In genomic region chr1:115332813-115333608, GRCh38 we compare ENCODE assay signal across 10 cellular contexts. TPM values are rescaled to one million over a fixed set of nuclear protein-coding genes. Genes with fewer than 3 reads are reported as not detected.
DNase-seq lines count a peak whose midpoint lies in the region; ATAC-seq and TF ChIP-seq lines count a peak whose summit lies in the region.
"Had no signal": no experiment of that assay in that cellular context is flagged by ENCODE, and none has a peak within 500 bp of the region (broad histone marks: within the 10 kb centered on the region; RNA-seq: fewer than 3 reads in every experiment).

No MANE protein-coding gene starts in this region.

- peaks cover 93% of the 10 kb centered on the region for H3K79me2 ChIP-seq in SK-N-SH (ENCODE audit: insufficient read depth)

- WGBS in SK-N-SH (ENCODE audit: low lambda C conversion rate): 52% methylated on average over 7 of the region's 7 CpGs
- 56 to 59% methylated on average over 7 of the region's 7 CpGs for WGBS in thyroid gland, 2 donors

- H3K4me1 ChIP-seq in SK-N-SH (ENCODE audit: control insufficient read depth in 1 of 2, insufficient read depth in 2 of 2, low read depth in 1 of 2, low read length in 1 of 2): peaks cover 40 to 66% of the 10 kb centered on the region in 2 experiments
- H3K4me1 ChIP-seq in thyroid gland: peaks cover 8 to 12% of the 10 kb centered on the region in 2 donors

- intact Hi-C loops in thyroid gland (cut with DNase I): no loop called here

- no peak overlapping the region for H2AFZ ChIP-seq in SK-N-SH (ENCODE audit: low read depth)

- no peaks in the 10 kb centered on the region for H3K9me3 ChIP-seq in SK-N-SH
- H3K9me3 ChIP-seq in thyroid gland: no peaks in the 10 kb centered on the region

- TF ChIP-seq CTCF in SK-N-SH (IDR thresholded peaks at IDR 0.05) (no peak), foreskin fibroblast (IDR thresholded peaks at IDR 0.05; ENCODE audit: low read depth, low read length) (no peak), thyroid gland (IDR thresholded peaks at IDR 0.05) (no peak)

- peaks cover 57% of the 10 kb centered on the region for H3F3A ChIP-seq in SK-N-SH (replicated peaks; ENCODE audit: insufficient read depth)

- H3K9me2 ChIP-seq in SK-N-SH: no peaks in the 10 kb centered on the region

- TF ChIP-seq RAD21 in SK-N-SH (IDR thresholded peaks at IDR 0.05; ENCODE audit: low read length): no peak

- CTCF ChIA-PET in SK-N-SH (lab: Yijun Ruan, JAX): interaction anchor here (1.2 to 1.7 kb wide), 2 partner anchors 133 to 136 kb away, joined by 4 to 6 read pairs; no protein-coding TSS in a partner anchor

- peaks cover 5 to 6% of the 10 kb centered on the region in 2 experiments for H3K36me3 ChIP-seq in SK-N-SH (replicated peaks in 1 of 2; ENCODE audit: control insufficient read depth in 1 of 2, insufficient read depth in 2 of 2, low read length in 1 of 2)
- no peaks in the 10 kb centered on the region for H3K36me3 ChIP-seq in thyroid gland

- H3K27me3 ChIP-seq in SK-N-SH (ENCODE audit: insufficient read depth): no peaks in the 10 kb centered on the region
- H3K27me3 ChIP-seq in thyroid gland: no peaks in the 10 kb centered on the region

- H3K4me3 ChIP-seq in SK-N-SH (ENCODE audit: low read depth in 2 of 2, low read length in 1 of 2) (no peak overlapping the region), foreskin fibroblast (ENCODE audit: low read depth in 1 of 2, low read length in 2 of 2) (no peak overlapping the region), thyroid gland (replicated peaks in 1 of 3) (no peak overlapping the region)

- H3K9ac ChIP-seq in SK-N-SH: peak overlapping the region; percentile 65

- DNase-seq in SK-N-SH (no peak), SKM-1 (lab: John Stamatoyannopoulos, UW; ENCODE audit: unreplicated experiment) (peak; percentile 50), foreskin fibroblast (peak; percentile 54 to 76), thyroid gland (peak; percentile 5 to 6), activated gamma-delta T cell (lab: John Stamatoyannopoulos, UW) (no peak), COLO829 (ENCODE audit: low spot score) (no peak)
- DNase-seq: anterior cingulate cortex, NCI-H2029 treated with DMSO at 0.1 percent for 48 hours had no signal

- POLR2A ChIA-PET in SK-N-SH (lab: Yijun Ruan, JAX): interaction anchor here (0.6 kb wide), 1 partner anchor 53 kb away, joined by 5 read pairs; no protein-coding TSS in a partner anchor

- H3K27ac ChIP-seq in SK-N-SH (ENCODE audit: low read depth in 2 of 2, low read length in 1 of 2) (peak overlapping the region; percentile 87 to 93), thyroid gland (peak overlapping the region in 1 of 3 donors; percentile 41)

- TF ChIP-seq EP300 in SK-N-SH (IDR thresholded peaks at IDR 0.05; ENCODE audit: borderline replicate concordance in 1 of 2, low read depth in 1 of 2, low read length in 1 of 2): no peak

- no peak for TF ChIP-seq POLR2A in thyroid gland (IDR thresholded peaks at IDR 0.05)

- ATAC-seq in SK-N-SH treated with all-trans-retinoic acid at 6 μM for 48 hours (no peak), GM18498 (IDR thresholded peaks at IDR 0.05; ENCODE audit: unreplicated experiment) (no peak)

- H3K4me2 ChIP-seq in SK-N-SH: peak overlapping the region; percentile 55

- no peaks in the 10 kb centered on the region for H4K20me1 ChIP-seq in SK-N-SH (ENCODE audit: insufficient read depth)

TF ChIP-seq in SK-N-SH, 30 proteins besides CTCF, POLR2A, EP300 and RAD21 (continues in another document):
- no peak for TF ChIP-seq TAF1 (IDR thresholded peaks at IDR 0.05; ENCODE audit: borderline replicate concordance, low read depth, low read length)
- TF ChIP-seq, protein P1, sequence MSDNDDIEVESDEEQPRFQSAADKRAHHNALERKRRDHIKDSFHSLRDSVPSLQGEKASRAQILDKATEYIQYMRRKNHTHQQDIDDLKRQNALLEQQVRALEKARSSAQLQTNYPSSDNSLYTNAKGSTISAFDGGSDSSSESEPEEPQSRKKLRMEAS (IDR thresholded peaks at IDR 0.05; ENCODE audit: low read depth): peak; percentile 43; the same call in 1 of the 2 replicates
- no peak for TF ChIP-seq MEF2A (IDR thresholded peaks at IDR 0.05; ENCODE audit: borderline replicate concordance, low read depth)
- no peak for TF ChIP-seq MXI1 (IDR thresholded peaks at IDR 0.05; ENCODE audit: low read depth, low read length)
- TF ChIP-seq NRF1 (IDR thresholded peaks at IDR 0.05; ENCODE audit: low read depth, low read length): no peak
- no peak for TF ChIP-seq FOSL2 (IDR thresholded peaks at IDR 0.05; ENCODE audit: borderline replicate concordance, low read depth)
- no peak for TF ChIP-seq PBX3 (IDR thresholded peaks at IDR 0.05)
- TF ChIP-seq POLR2AphosphoS5 (IDR thresholded peaks at IDR 0.05; ENCODE audit: low read depth, low read length): no peak; the same call in 1 of the 2 replicates
- no peak for TF ChIP-seq CHD2 (IDR thresholded peaks at IDR 0.05; ENCODE audit: low read length, partially characterized antibody)
- TF ChIP-seq TCF12 (IDR thresholded peaks at IDR 0.05): 0 out of 2 replicates have a peak, but pooled peaks have one; percentile 6
- TF ChIP-seq EZH2phosphoT487 (IDR thresholded peaks at IDR 0.05; ENCODE audit: borderline replicate concordance, low read depth): no peak
- TF ChIP-seq RXRA (IDR thresholded peaks at IDR 0.05; ENCODE audit: borderline replicate concordance, low read depth): no peak

TF ChIP-seq in SK-N-SH treated with all-trans-retinoic acid at 6 μM for 48 hours, 23 proteins besides CTCF, POLR2A, EP300 and RAD21:
- TF ChIP-seq RARB (CRISPR knock-in tag; IDR thresholded peaks at IDR 0.05) (no peak), PATZ1 (CRISPR knock-in tag; IDR thresholded peaks at IDR 0.05; ENCODE audit: borderline replicate concordance) (no peak), ISL1 (CRISPR knock-in tag; IDR thresholded peaks at IDR 0.05) (no peak), ZNF565 (CRISPR knock-in tag; conservative IDR thresholded peaks at IDR 0.05; ENCODE audit: low read depth) (no peak), CREB5 (CRISPR knock-in tag; IDR thresholded peaks at IDR 0.05; ENCODE audit: low read depth) (no peak)
TF ChIP-seq in SK-N-SH treated with all-trans-retinoic acid at 6 μM for 48 hours: peak in this region for 0.

RNA-seq across cellular contexts. Expression of gene NGF, which starts 5.0 kb away (rescaled TPM):
- polyA plus RNA-seq in SK-N-SH (2012; rRNA removed): 53.7 and 75.8 TPM in 2 replicates
- 44.0 and 44.5 TPM in 2 replicates for polyA plus RNA-seq in SK-N-SH (2012; cell fraction: cytosol; rRNA removed)
- polyA plus RNA-seq in SK-N-SH (2012; cell fraction: nucleus; rRNA removed): 46.9 and 53.1 TPM in 2 replicates
- total RNA-seq in thyroid gland: 1 to 10 TPM in 3 of 4 donors, not detected in 1; 2.8 to 4.0 (median 3.2) TPM

Comparison
In these comparisons a context has a peak if more than half of its experiments do, and no peak if none do; other contexts are left out.
1. DNase-seq: peak in SKM-1 (single experiment), foreskin fibroblast (2 of 2) and thyroid gland (2 of 2); none in SK-N-SH (single experiment), activated gamma-delta T cell (single experiment) and COLO829 (single experiment).